Comparison of ENCODE assay signal across 8 cellular contexts in the genomic region with DNA sequence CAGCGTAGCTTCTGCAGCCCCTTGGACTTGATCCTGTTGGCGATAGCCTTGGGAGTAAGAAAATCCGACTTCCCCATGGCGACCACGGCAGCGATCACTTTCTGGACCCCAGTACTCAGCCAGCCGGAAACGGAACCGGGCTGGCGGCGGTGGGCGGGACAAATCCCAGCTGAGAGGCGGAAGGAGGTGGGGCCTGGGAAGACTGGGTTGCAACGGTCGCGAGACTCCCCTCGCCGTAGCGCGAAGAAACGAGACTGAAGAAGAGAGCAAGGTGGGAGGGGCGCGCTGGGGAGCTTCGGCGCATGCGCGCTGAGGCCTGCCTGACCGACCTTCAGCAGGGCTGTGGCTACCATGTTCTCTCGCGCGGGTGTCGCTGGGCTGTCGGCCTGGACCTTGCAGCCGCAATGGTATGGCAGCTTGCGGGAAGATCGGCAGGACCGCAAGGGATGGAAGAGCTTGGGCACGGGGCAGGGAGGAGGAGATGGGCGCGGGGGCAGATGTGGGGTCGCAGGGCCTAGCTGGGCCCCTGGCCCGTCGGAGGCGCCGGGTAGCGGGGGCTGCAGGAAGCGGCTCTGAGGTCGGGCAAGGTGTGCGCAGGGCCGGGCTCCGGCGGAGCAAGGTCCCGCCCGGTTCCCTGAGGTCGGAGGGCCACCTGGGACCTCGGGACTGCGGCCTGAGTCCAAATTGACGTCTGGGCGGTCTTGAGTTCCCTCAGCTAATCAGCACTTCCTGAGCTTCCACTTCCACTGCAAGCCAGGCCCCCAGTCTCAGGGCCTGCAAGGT. TPM values are rescaled to one million over a fixed set of nuclear protein-coding genes. Genes with fewer than 3 reads are reported as not detected.
DNase-seq lines count a peak whose midpoint lies in the region; ATAC-seq, FAIRE-seq and TF ChIP-seq lines count a peak whose summit lies in the region.

ATP5F1C (plus strand) TSS at position 321 of the 783 bp plus-strand sequence; CDS start at position 352, 31 bp downstream.
A gene with protein sequence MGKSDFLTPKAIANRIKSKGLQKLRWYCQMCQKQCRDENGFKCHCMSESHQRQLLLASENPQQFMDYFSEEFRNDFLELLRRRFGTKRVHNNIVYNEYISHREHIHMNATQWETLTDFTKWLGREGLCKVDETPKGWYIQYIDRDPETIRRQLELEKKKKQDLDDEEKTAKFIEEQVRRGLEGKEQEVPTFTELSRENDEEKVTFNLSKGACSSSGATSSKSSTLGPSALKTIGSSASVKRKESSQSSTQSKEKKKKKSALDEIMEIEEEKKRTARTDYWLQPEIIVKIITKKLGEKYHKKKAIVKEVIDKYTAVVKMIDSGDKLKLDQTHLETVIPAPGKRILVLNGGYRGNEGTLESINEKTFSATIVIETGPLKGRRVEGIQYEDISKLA (minus strand): TSS at position 137 of the 783 bp plus-strand sequence. CDS start 60 bp downstream, at position 77.

- no TSS peak for BruUV-seq in Caco-2 (replicated peaks; lab: Mats Ljungman, UMichigan)

- no peak within 1 kb of the TSS for H3K4me3 Mint-ChIP-seq in Caco-2 (ENCODE audit: unreplicated experiment)

- peak; percentile 90 for FAIRE-seq in endometrium (lab: Jason Lieb, UNC)

- peaks cover 26% of the 10 kb centered on the region for H3K4me1 Mint-ChIP-seq in Caco-2 (ENCODE audit: low read depth, unreplicated experiment)

- ATAC-seq in GM21367 (IDR thresholded peaks at IDR 0.05; ENCODE audit: unreplicated experiment): peak; percentile 92

- H3K4me3 ChIP-seq in Caco-2 (ENCODE audit: low read depth, low read length): peak within 1 kb of the TSS; percentile 100
- peak within 1 kb of the TSS; percentile 98 for H3K4me3 ChIP-seq in mesodermal cell (ENCODE audit: extremely low read depth, insufficient read depth, low read length, poor library complexity, severe bottlenecking)

- H3K27me3 Mint-ChIP-seq in Caco-2 (ENCODE audit: insufficient read depth, unreplicated experiment): no peaks in the 10 kb centered on the region

- DNase-seq in Caco-2 (peak; percentile 99), HT1080 (ENCODE audit: low read depth) (peak; percentile 94), NOMO-1 treated with DMSO at 0.1 percent for 48 hours (lab: John Stamatoyannopoulos, UW; ENCODE audit: unreplicated experiment) (peak; percentile 95)
- DNase-seq in activated CD8-positive, alpha-beta memory T cell treated with anti-CD3 and anti-CD28 coated beads for 48 hours (ENCODE audit: low read depth in 2 of 3, low spot score in 2 of 3): peak; percentile 92 to 96 (median 93)
- DNase-seq in stimulated activated CD8-positive, alpha-beta memory T cell treated with anti-CD3 and anti-CD28 coated beads, Interleukin-15, amount 100 ng/mL, for 4 hours (ENCODE audit: low read depth in 2 of 2): peak; percentile 96 to 97

- intact Hi-C loops in Caco-2 (cut with micrococcal nuclease; ENCODE audit: unreplicated experiment): loop anchor here (1.0 to 5.0 kb wide), 4 partner anchors 30 to 263 kb away; partner anchors contain the start of genes ITIH2 and TAF3

- H3K9me3 Mint-ChIP-seq in Caco-2 (ENCODE audit: unreplicated experiment): no peaks in the 10 kb centered on the region

- H3K4me1 ChIP-seq in Caco-2 (peaks cover 8% of the 10 kb centered on the region; the same call in 1 of the 2 replicates), mesodermal cell (ENCODE audit: control insufficient read depth, insufficient read depth, low read length, poor library complexity, severe bottlenecking) (peaks cover 12% of the 10 kb centered on the region)

- H3K36me3 Mint-ChIP-seq in Caco-2 (ENCODE audit: insufficient read depth, unreplicated experiment): peaks cover 50% of the 10 kb centered on the region

- no peak within 1 kb of the TSS for H3K27ac Mint-ChIP-seq in Caco-2 (ENCODE audit: unreplicated experiment)

- no peaks in the 10 kb centered on the region for H3K36me3 ChIP-seq in Caco-2 (ENCODE audit: control insufficient read depth, insufficient read depth, low read length)
- H3K36me3 ChIP-seq in mesodermal cell (ENCODE audit: control insufficient read depth, insufficient read depth, low read length): peaks cover 43% of the 10 kb centered on the region

- peak within 1 kb of the TSS; percentile 70 for H3K27ac ChIP-seq in mesodermal cell (ENCODE audit: low read depth, low read length, severe bottlenecking)

- H3K27me3 ChIP-seq in Caco-2 (replicated peaks; ENCODE audit: control insufficient read depth, insufficient read depth, low read length): no peaks in the 10 kb centered on the region

- TF ChIP-seq CTCF in Caco-2 (IDR thresholded peaks at IDR 0.05; ENCODE audit: insufficient read depth in 1 of 2, low read depth in 1 of 2, low read length in 1 of 2, severe bottlenecking in 1 of 2, unreplicated experiment in 1 of 2): no peak

- POLR2A ChIA-PET in Caco-2 (lab: Charles Lee): interaction anchor here (0.5 to 2.8 kb wide), 13 partner anchors 11 to 559 kb away, joined by 3 to 45 read pairs (median 4); partner anchors contain the start of genes ITIH2 and TAF3

- CTCF ChIA-PET in Caco-2 (lab: Charles Lee): interaction anchor here (0.5 to 1.9 kb wide), 6 partner anchors 30 to 263 kb away, joined by 3 to 19 read pairs (median 4); partner anchors contain the start of gene TAF3

- WGBS in mesodermal cell (ENCODE audit: insufficient coverage in 2 of 2), 2 experiments: 0% methylated on average over 43 to 52 of the region's 59 CpGs

- H3K9me3 ChIP-seq in Caco-2: no peaks in the 10 kb centered on the region
- no peaks in the 10 kb centered on the region for H3K9me3 ChIP-seq in mesodermal cell (ENCODE audit: control insufficient read depth, low read length)

RNA-seq across cellular contexts. Expression of gene ATP5F1C, which starts in this region (rescaled TPM):
- total RNA-seq in Caco-2 (2022): 568 and 613 TPM in 2 replicates
- total RNA-seq in HT1080 (2014; rRNA removed; shearing (Covaris generic)): 461 and 469 TPM in 2 replicates
- polyA plus RNA-seq in HT1080 (2015; cell fraction: cytosol; rRNA removed): 381 and 410 TPM in 2 replicates
- 307 and 361 TPM in 2 replicates for polyA plus RNA-seq in HT1080 (2015; cell fraction: nucleus; rRNA removed)
- polyA plus RNA-seq in mesodermal cell (2013, experiment 1 of 2): 296 TPM
- 330 TPM for polyA plus RNA-seq in mesodermal cell (2013, experiment 2 of 2)

RNA-seq across cellular contexts. Expression of the second gene that starts in this region (rescaled TPM):
- 27.8 and 27.9 TPM in 2 replicates for total RNA-seq in Caco-2 (2022)
- 11.7 and 16.8 TPM in 2 replicates for total RNA-seq in HT1080 (2014; rRNA removed; shearing (Covaris generic))
- 11.3 and 11.7 TPM in 2 replicates for polyA plus RNA-seq in HT1080 (2015; cell fraction: cytosol; rRNA removed)
- 12.8 and 15.2 TPM in 2 replicates for polyA plus RNA-seq in HT1080 (2015; cell fraction: nucleus; rRNA removed)
- 21.3 TPM for polyA plus RNA-seq in mesodermal cell (2013, experiment 1 of 2)
- 18.5 TPM for polyA plus RNA-seq in mesodermal cell (2013, experiment 2 of 2)

Comparison
In these comparisons a context has a peak if more than half of its experiments do, and no peak if none do; other contexts are left out.
1. Peak in every context shown above with its lines: DNase-seq, ATAC-seq, H3K4me3 ChIP-seq and H3K27ac ChIP-seq.